Comparison of ENCODE assay signal across 26 cellular contexts in genomic region chr5:137176126-137176525, GRCh38.
"Had no signal": no experiment of that assay in that cellular context is flagged by ENCODE, and none has a peak within 500 bp of the region (broad histone marks: within the 10 kb centered on the region; RNA-seq: fewer than 3 reads in every experiment).

No MANE protein-coding gene starts in this region.

- DNase-seq: Kasumi-1; MV-4-11; NCI-H1048; NCI-H1105; NCI-H1417; NCI-H1436 treated with DMSO at 0.1 percent for 48 hours; NCI-H1694; NCI-H187 treated with DMSO at 0.1 percent for 48 hours; NCI-H2029 treated with DMSO at 0.1 percent for 48 hours; NCI-H2171; NCI-H345; NCI-H446 treated with DMSO at 0.1 percent for 48 hours; NCI-H510A treated with DMSO at 0.1 percent for 48 hours; NCI-H526; NCI-H748 treated with DMSO at 0.1 percent for 48 hours; NK-92 treated with Interleukin-12 subunit alpha and Interleukin-12 subunit beta, amount 100 ng/mL, for 24 hours; PC-3; SHP77; SK-N-SH; SW 1271; T-cell had no signal

- ATAC-seq: K562, Panc1, PC-3, T-cell had no signal

- H3K27ac ChIP-seq: HL-60, KMS-11, RWPE1 had no signal
